In genomic region chr16:1379863-1380174, GRCh38 we compare ENCODE assay signal across 6 cellular contexts. TPM values are rescaled to one million over a fixed set of nuclear protein-coding genes. Genes with fewer than 3 reads are reported as not detected.
A peak's percentile ranks its signal among the peaks of the same experiment; 100 is the strongest.
DNase-seq lines count a peak whose midpoint lies in the region; ATAC-seq lines count a peak whose summit lies in the region.

No MANE protein-coding gene starts in this region.

- peak in 1 of 5 donors; percentile 13 for DNase-seq in CD8-positive, alpha-beta memory T cell
- DNase-seq in NCI-H748 treated with DMSO at 0.1 percent for 48 hours (lab: John Stamatoyannopoulos, UW) (peak; percentile 2), immature natural killer cell (no peak), NOMO-1 treated with DMSO at 0.1 percent for 48 hours (lab: John Stamatoyannopoulos, UW; ENCODE audit: unreplicated experiment) (no peak), anterior cingulate cortex (lab: John Stamatoyannopoulos, UW) (no peak)

- CTCF ChIA-PET in CD8-positive, alpha-beta memory T cell (lab: Charles Lee), result interaction anchor here (1.6 to 4.2 kb wide), 2 partner anchors 16 to 78 kb away, joined by 6 to 18 read pairs; no protein-coding TSS in a partner anchor

- H3K4me1 Mint-ChIP-seq in CD8-positive, alpha-beta memory T cell, result peaks cover 11 to 23% (median 14%) of the 10 kb centered on the region in 3 donors
- H3K4me1 Mint-ChIP-seq in immature natural killer cell, result peaks cover 15 to 22% of the 10 kb centered on the region in 2 donors

- H3K27ac Mint-ChIP-seq in CD8-positive, alpha-beta memory T cell, result peak overlapping the region in 7 of 8 donors; percentile 29 to 82 (median 76)
- peak overlapping the region in 2 of 6 donors; percentile 71 to 72 for H3K27ac Mint-ChIP-seq in immature natural killer cell

- H3K27me3 Mint-ChIP-seq in CD8-positive, alpha-beta memory T cell, result peaks cover 0 to 1% of the 10 kb centered on the region in 2 donors
- peaks cover 2 to 9% (median 9%) of the 10 kb centered on the region in 3 donors for H3K27me3 Mint-ChIP-seq in immature natural killer cell (ENCODE audit: low read depth in 3 of 3)

- no peaks in the 10 kb centered on the region for H3K36me3 ChIP-seq in CD8-positive, alpha-beta memory T cell (ENCODE audit: insufficient read depth, low read length)

- no peak overlapping the region for H3K27ac ChIP-seq in CD8-positive, alpha-beta memory T cell (ENCODE audit: low read depth, low read length)

- H3K9me3 ChIP-seq in CD8-positive, alpha-beta memory T cell (ENCODE audit: low read length), result no peaks in the 10 kb centered on the region

- ATAC-seq in GM21381 (IDR thresholded peaks at IDR 0.05; ENCODE audit: unreplicated experiment), result no peak

- POLR2A ChIA-PET in CD8-positive, alpha-beta memory T cell (lab: Charles Lee), result no interaction called here

- no peaks in the 10 kb centered on the region for H3K27me3 ChIP-seq in CD8-positive, alpha-beta memory T cell (ENCODE audit: insufficient read depth, low read length, poor library complexity, severe bottlenecking)

- H3K4me3 ChIP-seq in CD8-positive, alpha-beta memory T cell (ENCODE audit: low read length), result no peak overlapping the region

- peaks cover 0 to 43% (median 3%) of the 10 kb centered on the region in 3 donors for H3K36me3 Mint-ChIP-seq in CD8-positive, alpha-beta memory T cell
- H3K36me3 Mint-ChIP-seq in immature natural killer cell, result no peaks in the 10 kb centered on the region

- peak overlapping the region; percentile 42 to 87 (median 76) for H3K4me3 Mint-ChIP-seq in CD8-positive, alpha-beta memory T cell
- H3K4me3 Mint-ChIP-seq in immature natural killer cell, result peak overlapping the region; percentile 74 to 82 (median 76)

- H3K4me1 ChIP-seq in CD8-positive, alpha-beta memory T cell (ENCODE audit: insufficient read depth, low read length), result peaks cover 9% of the 10 kb centered on the region

- H3K9me3 Mint-ChIP-seq in CD8-positive, alpha-beta memory T cell, result no peaks in the 10 kb centered on the region
- peaks cover 0 to 2% (median 0%) of the 10 kb centered on the region in 6 donors for H3K9me3 Mint-ChIP-seq in immature natural killer cell

RNA-seq across cellular contexts. Expression of gene GNPTG, which starts 28.1 kb away (rescaled TPM):
- total RNA-seq in CD8-positive, alpha-beta memory T cell, result 10 to 100 TPM; 32.3 to 34.4 TPM
- polyA plus RNA-seq in CD8-positive, alpha-beta memory T cell, result 63.3 TPM
- 10 to 100 TPM; 44.3 to 76.5 (median 64.1) TPM for polyA plus RNA-seq in immature natural killer cell

RNA-seq across cellular contexts. Expression of gene TSR3, which starts 28.1 kb away (rescaled TPM):
- 100 to 1,000 TPM in 1 of 2 experiments, 10 to 100 TPM in 1; 91.8 to 102 TPM for total RNA-seq in CD8-positive, alpha-beta memory T cell
- polyA plus RNA-seq in CD8-positive, alpha-beta memory T cell, result 109 TPM
- 100 to 1,000 TPM; 104 to 143 (median 114) TPM for polyA plus RNA-seq in immature natural killer cell

RNA-seq across cellular contexts. Expression of gene UNKL, which starts 34.7 kb away (rescaled TPM):
- 10 to 100 TPM; 32.9 to 38.0 TPM for total RNA-seq in CD8-positive, alpha-beta memory T cell
- 8.1 TPM for polyA plus RNA-seq in CD8-positive, alpha-beta memory T cell
- 10 to 100 TPM in 1 of 3 donors, 1 to 10 TPM in 2; 1.0 to 14.5 (median 5.9) TPM for polyA plus RNA-seq in immature natural killer cell

RNA-seq across cellular contexts. Expression of gene UQCC4, which starts 40.7 kb away (rescaled TPM):
- total RNA-seq in CD8-positive, alpha-beta memory T cell, result 10 to 100 TPM; 27.0 to 27.2 TPM
- polyA plus RNA-seq in CD8-positive, alpha-beta memory T cell, result 33.7 TPM
- polyA plus RNA-seq in immature natural killer cell, result 10 to 100 TPM; 59.3 to 79.9 (median 64.7) TPM

RNA-seq across cellular contexts. Expression of gene BAIAP3, which starts 46.4 kb away (rescaled TPM):
- 1 to 10 TPM; 7.2 to 7.5 TPM for total RNA-seq in CD8-positive, alpha-beta memory T cell
- polyA plus RNA-seq in CD8-positive, alpha-beta memory T cell, result 8.3 TPM
- 1 to 10 TPM in 2 of 3 donors, not detected in 1; 1.9 to 4.0 TPM for polyA plus RNA-seq in immature natural killer cell
